ENCODE assay signal across 14 cellular contexts in genomic region chr3:60636846-60637245, GRCh38.
A peak's percentile ranks its signal among the peaks of the same experiment; 100 is the strongest.
DNase-seq lines count a peak whose midpoint lies in the region; ATAC-seq and TF ChIP-seq lines count a peak whose summit lies in the region.
"Had no signal": no experiment of that assay in that cellular context is flagged by ENCODE, and none has a peak within 500 bp of the region (broad histone marks: within the 10 kb centered on the region; RNA-seq: fewer than 3 reads in every experiment).

No MANE protein-coding gene starts in this region.

- H3K27ac ChIP-seq in GM23248 (no peak overlapping the region), fibroblast of lung (ENCODE audit: insufficient read depth, low read length) (no peak overlapping the region)
- H3K27ac ChIP-seq: left ventricle myocardium inferior, neutrophil had no signal

- no peaks in the 10 kb centered on the region for H3K9me3 ChIP-seq in GM23248 (ENCODE audit: low read depth)
- no peaks in the 10 kb centered on the region for H3K9me3 ChIP-seq in fibroblast of lung (ENCODE audit: control insufficient read depth, insufficient read depth, low read depth, low read length)
- H3K9me3 ChIP-seq: left ventricle myocardium inferior, neutrophil had no signal

- H3K9ac ChIP-seq in GM23248 (no peak overlapping the region), fibroblast of lung (ENCODE audit: insufficient read depth, low read length) (no peak overlapping the region)

- H3K4me3 ChIP-seq in GM23248 (no peak overlapping the region), fibroblast of lung (replicated peaks in 1 of 4; ENCODE audit: control extremely low read depth in 1 of 4, insufficient read depth in 1 of 4, low read depth in 3 of 4, low read length in 4 of 4) (no peak overlapping the region)
- H3K4me3 ChIP-seq: left ventricle myocardium inferior, smooth muscle cell had no signal

- in situ Hi-C loops in GM23248 (cut with MboI): no loop called here

- H2AFZ ChIP-seq in GM23248: no peak overlapping the region
- no peak overlapping the region for H2AFZ ChIP-seq in fibroblast of lung (ENCODE audit: low read length)

- no peaks in the 10 kb centered on the region for H3K9me2 ChIP-seq in GM23248 (ENCODE audit: insufficient read depth)

- H3K4me1 ChIP-seq in GM23248 (ENCODE audit: insufficient read depth) (no peaks in the 10 kb centered on the region), fibroblast of lung (ENCODE audit: control insufficient read depth, extremely low read depth, insufficient read depth, low read length) (no peaks in the 10 kb centered on the region)
- H3K4me1 ChIP-seq: left ventricle myocardium inferior had no signal

- peak; percentile 45 for DNase-seq in GM23248
- peak; percentile 15 for DNase-seq in NCI-H446 treated with DMSO at 0.1 percent for 48 hours (lab: John Stamatoyannopoulos, UW)
- peak; percentile 26 to 70 for DNase-seq in fibroblast of lung (ENCODE audit: low read depth in 2 of 2)
- peak; percentile 24 for DNase-seq in non-pigmented ciliary epithelial cell (ENCODE audit: low read depth)
- no peak for DNase-seq in NCI-H510A (lab: John Stamatoyannopoulos, UW)
- no peak for DNase-seq in globus pallidus (ENCODE audit: low spot score)
- DNase-seq in NCI-H187 treated with DMSO at 0.1 percent for 48 hours (lab: John Stamatoyannopoulos, UW): no peak
- no peak for DNase-seq in sciatic nerve (ENCODE audit: low spot score)
- DNase-seq: activated gamma-delta T cell treated with Interleukin-2 at 50 U/mL for 16 hours; CD4-positive, alpha-beta T cell; effector memory CD4-positive, alpha-beta T cell; left ventricle myocardium inferior had no signal

- H4K20me1 ChIP-seq in GM23248 (ENCODE audit: insufficient read depth) (no peaks in the 10 kb centered on the region), fibroblast of lung (ENCODE audit: control insufficient read depth, extremely low read depth, insufficient read depth, low read length) (no peaks in the 10 kb centered on the region)

- H3K27me3 ChIP-seq in GM23248 (replicated peaks; ENCODE audit: insufficient read depth) (peaks cover 8% of the 10 kb centered on the region; the same call in 1 of the 2 replicates), fibroblast of lung (ENCODE audit: control insufficient read depth, insufficient read depth, low read length) (no peaks in the 10 kb centered on the region)
- H3K27me3 ChIP-seq: neutrophil had no signal

- H3K36me3 ChIP-seq in GM23248 (ENCODE audit: low read depth) (no peaks in the 10 kb centered on the region), fibroblast of lung (ENCODE audit: control insufficient read depth, insufficient read depth, low read length) (no peaks in the 10 kb centered on the region)
- H3K36me3 ChIP-seq: left ventricle myocardium inferior, neutrophil had no signal

- intact Hi-C loops in sciatic nerve (cut with DNase I): no loop called here

- no peaks in the 10 kb centered on the region for H3K79me2 ChIP-seq in GM23248 (ENCODE audit: insufficient read depth)
- no peaks in the 10 kb centered on the region for H3K79me2 ChIP-seq in fibroblast of lung (ENCODE audit: control insufficient read depth, insufficient read depth, low read length)

- ATAC-seq in sciatic nerve: no peak

- no peaks in the 10 kb centered on the region for H3F3A ChIP-seq in GM23248 (ENCODE audit: insufficient read depth)

- TF ChIP-seq CTCF in fibroblast of lung (conservative IDR thresholded peaks at IDR 0.05 in 1 of 2, IDR thresholded peaks at IDR 0.05 in 1 of 2; ENCODE audit: low read depth in 1 of 2, low read length in 2 of 2): no peak

- no peak overlapping the region for H3K4me2 ChIP-seq in GM23248 (ENCODE audit: unreplicated experiment)
- H3K4me2 ChIP-seq in fibroblast of lung (ENCODE audit: extremely low read depth, insufficient read depth, low read length): no peak overlapping the region
- H3K4me2 ChIP-seq: smooth muscle cell had no signal

Comparison
In these comparisons a context has a peak if more than half of its experiments do, and no peak if none do; other contexts are left out.
1. DNase-seq: peak in GM23248 (single experiment), NCI-H446 treated with DMSO at 0.1 percent for 48 hours (single experiment), fibroblast of lung (2 of 2) and non-pigmented ciliary epithelial cell (single experiment); none in NCI-H510A (single experiment), globus pallidus (single experiment), NCI-H187 treated with DMSO at 0.1 percent for 48 hours (single experiment) and sciatic nerve (single experiment).